2 cellular contexts compared by ENCODE assay signal in the genomic region with DNA sequence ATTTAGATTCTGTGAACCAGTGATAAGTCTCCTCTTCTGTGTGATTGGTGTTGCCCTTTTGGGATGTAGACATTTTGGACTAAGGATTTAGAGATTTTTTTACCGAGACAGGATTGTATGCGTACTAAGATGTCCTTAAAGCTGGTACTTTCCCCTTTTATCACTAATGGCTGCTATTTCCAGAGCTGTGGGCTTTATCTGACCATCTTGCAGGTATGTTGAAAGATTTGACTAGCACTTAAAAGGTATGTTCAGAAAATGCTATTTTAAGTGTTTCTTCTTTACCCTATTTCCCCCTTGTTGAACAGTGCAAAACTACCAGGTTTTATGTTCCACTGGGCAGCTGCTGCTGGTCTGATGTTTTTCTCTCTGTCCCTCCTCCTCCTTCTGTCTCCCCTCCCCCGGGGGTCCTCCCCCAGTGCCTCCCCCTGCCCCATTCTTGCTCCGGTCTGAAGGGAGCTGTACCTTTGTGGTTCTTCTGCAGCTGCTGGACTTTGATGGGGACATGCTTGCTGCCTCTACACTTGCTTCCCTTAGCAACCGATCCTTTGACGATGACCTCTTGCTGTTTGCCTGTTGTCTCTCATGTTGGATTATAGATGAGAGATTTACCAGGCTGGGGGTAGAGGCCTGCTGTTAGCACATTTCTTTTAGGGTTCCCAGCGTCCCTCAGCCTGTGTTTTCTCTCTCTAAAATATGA.
TF ChIP-seq lines count a peak whose summit lies in the region.

No MANE protein-coding gene starts in this region.

TF ChIP-seq in H1, 55 proteins besides CTCF, POLR2A, EP300 and RAD21:
- TF ChIP-seq SP4 (IDR thresholded peaks at IDR 0.05; ENCODE audit: low read length) (no peak), TBP (IDR thresholded peaks at IDR 0.05; ENCODE audit: low read depth, low read length) (no peak), EZH2 (IDR thresholded peaks at IDR 0.05; ENCODE audit: low read depth, low read length, severe bottlenecking) (no peak)

TF ChIP-seq in neural cell, 6 proteins besides CTCF, POLR2A, EP300 and RAD21:
- TF ChIP-seq EZH2 (IDR thresholded peaks at IDR 0.05; ENCODE audit: borderline replicate concordance, insufficient read depth, low read length, poor library complexity, severe bottlenecking), result no peak
- no peak for TF ChIP-seq MXI1 (conservative IDR thresholded peaks at IDR 0.05; ENCODE audit: poor library complexity, severe bottlenecking)
- TF ChIP-seq TAF1 (IDR thresholded peaks at IDR 0.05; ENCODE audit: low read depth), result no peak
- no peak for TF ChIP-seq SMC3 (conservative IDR thresholded peaks at IDR 0.05; ENCODE audit: poor library complexity)
- TF ChIP-seq, protein P1, sequence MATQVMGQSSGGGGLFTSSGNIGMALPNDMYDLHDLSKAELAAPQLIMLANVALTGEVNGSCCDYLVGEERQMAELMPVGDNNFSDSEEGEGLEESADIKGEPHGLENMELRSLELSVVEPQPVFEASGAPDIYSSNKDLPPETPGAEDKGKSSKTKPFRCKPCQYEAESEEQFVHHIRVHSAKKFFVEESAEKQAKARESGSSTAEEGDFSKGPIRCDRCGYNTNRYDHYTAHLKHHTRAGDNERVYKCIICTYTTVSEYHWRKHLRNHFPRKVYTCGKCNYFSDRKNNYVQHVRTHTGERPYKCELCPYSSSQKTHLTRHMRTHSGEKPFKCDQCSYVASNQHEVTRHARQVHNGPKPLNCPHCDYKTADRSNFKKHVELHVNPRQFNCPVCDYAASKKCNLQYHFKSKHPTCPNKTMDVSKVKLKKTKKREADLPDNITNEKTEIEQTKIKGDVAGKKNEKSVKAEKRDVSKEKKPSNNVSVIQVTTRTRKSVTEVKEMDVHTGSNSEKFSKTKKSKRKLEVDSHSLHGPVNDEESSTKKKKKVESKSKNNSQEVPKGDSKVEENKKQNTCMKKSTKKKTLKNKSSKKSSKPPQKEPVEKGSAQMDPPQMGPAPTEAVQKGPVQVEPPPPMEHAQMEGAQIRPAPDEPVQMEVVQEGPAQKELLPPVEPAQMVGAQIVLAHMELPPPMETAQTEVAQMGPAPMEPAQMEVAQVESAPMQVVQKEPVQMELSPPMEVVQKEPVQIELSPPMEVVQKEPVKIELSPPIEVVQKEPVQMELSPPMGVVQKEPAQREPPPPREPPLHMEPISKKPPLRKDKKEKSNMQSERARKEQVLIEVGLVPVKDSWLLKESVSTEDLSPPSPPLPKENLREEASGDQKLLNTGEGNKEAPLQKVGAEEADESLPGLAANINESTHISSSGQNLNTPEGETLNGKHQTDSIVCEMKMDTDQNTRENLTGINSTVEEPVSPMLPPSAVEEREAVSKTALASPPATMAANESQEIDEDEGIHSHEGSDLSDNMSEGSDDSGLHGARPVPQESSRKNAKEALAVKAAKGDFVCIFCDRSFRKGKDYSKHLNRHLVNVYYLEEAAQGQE (IDR thresholded peaks at IDR 0.05; ENCODE audit: borderline replicate concordance), result no peak
- TF ChIP-seq POLR2AphosphoS5 (IDR thresholded peaks at IDR 0.05), result no peak
